ENCODE assay signal across 18 cellular contexts in the genomic region with DNA sequence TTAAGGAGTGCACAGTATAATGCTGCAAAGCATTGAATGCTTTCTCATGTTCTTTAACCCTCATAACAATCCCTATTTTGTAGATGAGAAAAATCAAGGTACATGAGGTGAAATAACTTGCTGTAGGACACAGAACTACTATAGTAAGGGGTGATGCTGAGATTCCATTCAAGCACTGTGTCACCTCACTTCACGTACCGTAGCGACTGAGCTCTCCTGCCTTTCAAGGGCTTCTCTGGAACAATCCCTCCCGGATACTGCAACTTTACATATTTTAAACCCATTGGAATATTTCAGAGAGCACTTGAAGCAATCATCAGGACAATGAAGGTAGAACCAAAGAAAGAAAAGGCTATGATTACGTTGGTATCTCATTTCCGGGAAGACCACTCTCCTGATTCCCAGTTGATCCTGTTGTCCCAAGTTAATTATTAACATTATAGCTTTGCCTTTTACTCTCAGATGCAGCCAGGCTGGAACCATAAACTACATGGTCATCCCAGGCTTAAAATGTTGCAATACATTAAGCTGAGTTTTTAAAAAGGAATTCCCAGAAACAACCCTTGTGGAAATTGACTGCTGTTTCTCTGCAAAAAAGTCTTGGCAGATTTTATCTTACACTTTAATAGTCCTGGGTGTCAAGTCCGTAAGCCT.
"Had no signal": no experiment of that assay in that cellular context is flagged by ENCODE, and none has a peak within 500 bp of the region (broad histone marks: within the 10 kb centered on the region; RNA-seq: fewer than 3 reads in every experiment).

No MANE protein-coding gene starts in this region.

- H3K9me3 ChIP-seq: adrenal gland, esophagus squamous epithelium, prostate gland had no signal

- H3K4me3 ChIP-seq: adrenal gland, esophagus squamous epithelium, neural progenitor cell, prostate gland, skin epidermis had no signal

- H3K36me3 ChIP-seq: adrenal gland, esophagus squamous epithelium, neural progenitor cell, prostate gland, WERI-Rb-1 had no signal

- ATAC-seq: activated naive CD4-positive, alpha-beta T cell treated with anti-CD3 and anti-CD28 coated beads, Interleukin-2, amount 50 U/mL, for 72 hours; left ventricle myocardium superior; right cardiac atrium had no signal

- H3K4me2 ChIP-seq: neural progenitor cell had no signal

- H3K27ac ChIP-seq: adrenal gland, esophagus squamous epithelium, neural progenitor cell, prostate gland, skin epidermis, WERI-Rb-1 had no signal

- H3K27me3 ChIP-seq: adrenal gland, neural progenitor cell had no signal

- DNase-seq: activated CD4-positive, alpha-beta T cell treated with anti-CD3 and anti-CD28 coated beads, Interleukin-2, amount 50 U/mL, for 48 hours; activated gamma-delta T cell treated with Interleukin-2 at 50 U/mL for 16 hours; activated T-cell treated with anti-CD3 and anti-CD28 coated beads for 4 hours; adrenal gland; dermis blood vessel endothelial cell; effector memory CD4-positive, alpha-beta T cell; esophagus squamous epithelium; left ventricle myocardium superior; naive B cell; right cardiac atrium; SW 1271; trophoblast cell; WERI-Rb-1 had no signal

- FAIRE-seq: bronchial epithelial cell had no signal

- H3K4me1 ChIP-seq: esophagus squamous epithelium, neural progenitor cell, prostate gland had no signal
